9 cellular contexts compared by ENCODE assay signal in genomic region chr16:18928073-18928472, GRCh38. TPM values are rescaled to one million over a fixed set of nuclear protein-coding genes. Genes with fewer than 3 reads are reported as not detected.
DNase-seq lines count a peak whose midpoint lies in the region; ATAC-seq and TF ChIP-seq lines count a peak whose summit lies in the region.
"Not testable (repeated sequence)": the region's sequence is repeated elsewhere in the genome, so short reads cannot be mapped to it uniquely, and the experiment has no call there.
"Had no signal": no experiment of that assay in that cellular context is flagged by ENCODE, and none has a peak within 500 bp of the region (broad histone marks: within the 10 kb centered on the region; RNA-seq: fewer than 3 reads in every experiment).

No MANE protein-coding gene starts in this region.

- not testable (repeated sequence) for H3K36me3 Mint-ChIP-seq in CD8-positive, alpha-beta T cell; T-cell; activated CD4-positive, alpha-beta memory T cell treated with anti-CD3 and anti-CD28 coated beads, Interleukin-2, amount 10 ng/mL, durations not matched to agents 7 days and 5 days (ENCODE audit: low read depth); activated naive CD4-positive, alpha-beta T cell treated with anti-CD3 and anti-CD28 coated beads, Interleukin-2, amount 50 U/mL, for 24 hours; immature natural killer cell; nephron (ENCODE audit: low read depth); type B pancreatic cell

- H3K36me3 ChIP-seq in CD8-positive, alpha-beta T cell (ENCODE audit: insufficient read depth, low read length) = not testable (repeated sequence)

- H3K4me3 ChIP-seq in CD8-positive, alpha-beta T cell (ENCODE audit: low read depth, low read length) = not testable (repeated sequence)

- CTCF ChIA-PET in CD8-positive, alpha-beta T cell (lab: Charles Lee); T-cell (lab: Charles Lee); activated CD4-positive, alpha-beta memory T cell treated with anti-CD3 and anti-CD28 coated beads, Interleukin-2, amount 10 ng/mL, durations not matched to agents 7 days and 5 days (lab: Charles Lee): not testable (repeated sequence)

- H3K27me3 ChIP-seq in CD8-positive, alpha-beta T cell (ENCODE audit: insufficient read depth, low read length) = not testable (repeated sequence)

- not testable (repeated sequence) for H3K27ac Mint-ChIP-seq in CD8-positive, alpha-beta T cell; T-cell; activated CD4-positive, alpha-beta memory T cell treated with anti-CD3 and anti-CD28 coated beads, Interleukin-2, amount 10 ng/mL, durations not matched to agents 7 days and 5 days; type B pancreatic cell
- H3K27ac Mint-ChIP-seq in activated naive CD4-positive, alpha-beta T cell treated with anti-CD3 and anti-CD28 coated beads, Interleukin-2, amount 50 U/mL, for 24 hours = peak overlapping the region; percentile 41
- peak overlapping the region in 1 of 6 donors; percentile 35 for H3K27ac Mint-ChIP-seq in immature natural killer cell
- H3K27ac Mint-ChIP-seq in nephron = peak overlapping the region in 1 of 3 experiments; percentile 75

- not testable (repeated sequence) for H3K9me3 ChIP-seq in CD8-positive, alpha-beta T cell (ENCODE audit: low read length)

- TF ChIP-seq CTCF in CD8-positive, alpha-beta T cell (IDR thresholded peaks at IDR 0.05); nephron (IDR thresholded peaks at IDR 0.05; ENCODE audit: unreplicated experiment in 3 of 3); type B pancreatic cell (conservative IDR thresholded peaks at IDR 0.05): not testable (repeated sequence)

- H3K27ac ChIP-seq in CD8-positive, alpha-beta T cell (ENCODE audit: low read depth, low read length) = not testable (repeated sequence)

- peaks cover 24% of the 10 kb centered on the region for H3K4me1 Mint-ChIP-seq in CD8-positive, alpha-beta T cell (ENCODE audit: low read depth)
- peaks cover 21 to 33% (median 29%) of the 10 kb centered on the region in 3 donors for H3K4me1 Mint-ChIP-seq in T-cell
- peaks cover 22% of the 10 kb centered on the region for H3K4me1 Mint-ChIP-seq in activated CD4-positive, alpha-beta memory T cell treated with anti-CD3 and anti-CD28 coated beads, Interleukin-2, amount 10 ng/mL, durations not matched to agents 7 days and 5 days
- peaks cover 19% of the 10 kb centered on the region for H3K4me1 Mint-ChIP-seq in activated naive CD4-positive, alpha-beta T cell treated with anti-CD3 and anti-CD28 coated beads, Interleukin-2, amount 50 U/mL, for 24 hours
- H3K4me1 Mint-ChIP-seq in immature natural killer cell = peaks cover 24 to 30% of the 10 kb centered on the region in 2 donors
- H3K4me1 Mint-ChIP-seq in nephron = peaks cover 17% of the 10 kb centered on the region
- H3K4me1 Mint-ChIP-seq in type B pancreatic cell (ENCODE audit: unreplicated experiment) = peaks cover 12% of the 10 kb centered on the region

- DNase-seq in CD8-positive, alpha-beta T cell; T-cell; activated CD4-positive, alpha-beta memory T cell treated with anti-CD3 and anti-CD28 coated beads, Interleukin-2, amount 10 ng/mL, durations not matched to agents 7 days and 5 days; immature natural killer cell; type B pancreatic cell (ENCODE audit: extremely low spot score, unreplicated experiment): not testable (repeated sequence)
- peak; percentile 52 for DNase-seq in HK-2 (ENCODE audit: unreplicated experiment)

- H3K4me3 Mint-ChIP-seq in CD8-positive, alpha-beta T cell = peak overlapping the region; percentile 49
- H3K4me3 Mint-ChIP-seq in T-cell = peak overlapping the region in 2 of 3 donors; percentile 39
- H3K4me3 Mint-ChIP-seq in activated CD4-positive, alpha-beta memory T cell treated with anti-CD3 and anti-CD28 coated beads, Interleukin-2, amount 10 ng/mL, durations not matched to agents 7 days and 5 days = peak overlapping the region; percentile 30
- peak overlapping the region; percentile 11 for H3K4me3 Mint-ChIP-seq in activated naive CD4-positive, alpha-beta T cell treated with anti-CD3 and anti-CD28 coated beads, Interleukin-2, amount 50 U/mL, for 24 hours
- peak overlapping the region in 3 of 5 donors; percentile 45 to 53 (median 52) for H3K4me3 Mint-ChIP-seq in immature natural killer cell
- H3K4me3 Mint-ChIP-seq in nephron = peak overlapping the region; percentile 70 to 92 (median 73)
- peak overlapping the region; percentile 36 for H3K4me3 Mint-ChIP-seq in type B pancreatic cell

- not testable (repeated sequence) for H3K9me3 Mint-ChIP-seq in CD8-positive, alpha-beta T cell; T-cell; activated CD4-positive, alpha-beta memory T cell treated with anti-CD3 and anti-CD28 coated beads, Interleukin-2, amount 10 ng/mL, durations not matched to agents 7 days and 5 days; activated naive CD4-positive, alpha-beta T cell treated with anti-CD3 and anti-CD28 coated beads, Interleukin-2, amount 50 U/mL, for 24 hours; immature natural killer cell; nephron; type B pancreatic cell

- POLR2A ChIA-PET in CD8-positive, alpha-beta T cell (lab: Charles Lee); T-cell (lab: Charles Lee); activated CD4-positive, alpha-beta memory T cell treated with anti-CD3 and anti-CD28 coated beads, Interleukin-2, amount 10 ng/mL, durations not matched to agents 7 days and 5 days (lab: Charles Lee): not testable (repeated sequence)

- not testable (repeated sequence) for ATAC-seq in CD8-positive, alpha-beta T cell; T-cell (replicated peaks in 1 of 4)

- H3K27me3 Mint-ChIP-seq in CD8-positive, alpha-beta T cell (ENCODE audit: low read depth); T-cell; activated CD4-positive, alpha-beta memory T cell treated with anti-CD3 and anti-CD28 coated beads, Interleukin-2, amount 10 ng/mL, durations not matched to agents 7 days and 5 days; activated naive CD4-positive, alpha-beta T cell treated with anti-CD3 and anti-CD28 coated beads, Interleukin-2, amount 50 U/mL, for 24 hours; immature natural killer cell (ENCODE audit: low read depth in 3 of 3); nephron (ENCODE audit: low read depth); type B pancreatic cell: not testable (repeated sequence)

- intact Hi-C loops in CD8-positive, alpha-beta T cell (cut with DNase I, micrococcal nuclease) = loop anchor here (5.0 to 10.0 kb wide), 5 partner anchors 39 to 1913 kb away; partner anchors contain the start of genes IQCK (in 2 of the 2), KNOP1 (in 2 of the 2) and VPS35L (in 2 of the 2)

- H3K4me1 ChIP-seq in CD8-positive, alpha-beta T cell (ENCODE audit: insufficient read depth, low read length) = peaks cover 11% of the 10 kb centered on the region

RNA-seq across cellular contexts. Expression of gene SMG1, which starts 1.9 kb away (rescaled TPM):
- total RNA-seq in CD8-positive, alpha-beta T cell = 100 to 1,000 TPM; 121 to 129 TPM
- total RNA-seq in T-cell (100 to 1,000 TPM; 134 to 173 (median 166) TPM), type B pancreatic cell (ENCODE audit: low replicate concordance) (77.0 and 80.5 TPM in 2 replicates)
- 100 to 1,000 TPM; 107 to 109 TPM for total RNA-seq in activated CD4-positive, alpha-beta memory T cell treated with anti-CD3 and anti-CD28 coated beads, Interleukin-2, amount 10 ng/mL, durations not matched to agents 7 days and 5 days
- 10 to 100 TPM in 1 of 3 donors, 1 to 10 TPM in 2; 5.2 to 28.1 (median 7.9) TPM for polyA plus RNA-seq in immature natural killer cell

RNA-seq across cellular contexts. Expression of gene TMC7, which starts 55.7 kb away (rescaled TPM):
- not detected for total RNA-seq in CD8-positive, alpha-beta T cell
- total RNA-seq in T-cell (under 1 TPM in 1 of 5 donors, not detected in 4; 0.13 TPM), type B pancreatic cell (ENCODE audit: low replicate concordance) (1.4 and 2.6 TPM in 2 replicates)
- total RNA-seq in activated CD4-positive, alpha-beta memory T cell treated with anti-CD3 and anti-CD28 coated beads, Interleukin-2, amount 10 ng/mL, durations not matched to agents 7 days and 5 days = not detected
- polyA plus RNA-seq in immature natural killer cell = not detected
- total RNA-seq: CD4-positive, CD25-positive, alpha-beta regulatory T cell had no signal

Comparison
In these comparisons a context has a peak if more than half of its experiments do, and no peak if none do; other contexts are left out.
1. H3K4me3 Mint-ChIP-seq: peak in every context shown above with its lines; median percentile 73 in nephron; 52 in immature natural killer cell; 49 in CD8-positive, alpha-beta T cell; 39 in T-cell; 36 in type B pancreatic cell; 30 in activated CD4-positive, alpha-beta memory T cell treated with anti-CD3 and anti-CD28 coated beads, Interleukin-2, amount 10 ng/mL, durations not matched to agents 7 days and 5 days; 11 in activated naive CD4-positive, alpha-beta T cell treated with anti-CD3 and anti-CD28 coated beads, Interleukin-2, amount 50 U/mL, for 24 hours.